In genomic region chr1:2310332-2311183, GRCh38 we compare ENCODE assay signal across 9 cellular contexts.
A peak's percentile ranks its signal among the peaks of the same experiment; 100 is the strongest.
DNase-seq lines count a peak whose midpoint lies in the region; ATAC-seq and TF ChIP-seq lines count a peak whose summit lies in the region.
"Had no signal": no experiment of that assay in that cellular context is flagged by ENCODE, and none has a peak within 500 bp of the region (broad histone marks: within the 10 kb centered on the region; RNA-seq: fewer than 3 reads in every experiment).

No MANE protein-coding gene starts in this region.

- H3K79me2 ChIP-seq in GM23338 (replicated peaks; ENCODE audit: insufficient read depth) = peaks cover 11% of the 10 kb centered on the region

- H2AFZ ChIP-seq in GM23338 = no peak overlapping the region

- intact Hi-C loops in activated B cell treated with CpG ODN at 0.5 μM for 24 hours (cut with micrococcal nuclease) = loop anchor here (1.0 to 5.0 kb wide), 3 partner anchors 9 to 237 kb away; no protein-coding TSS in a partner anchor

- H3K4me3 Mint-ChIP-seq in GM23338 (no peak overlapping the region), activated B cell treated with CpG ODN at 0.5 μM for 24 hours (no peak overlapping the region)
- H3K4me3 Mint-ChIP-seq in stimulated activated effector memory CD8-positive, alpha-beta T cell treated with anti-CD3 and anti-CD28 coated beads, Interleukin-12 subunit alpha, Interleukin-12 subunit beta, amount 100 ng/mL, for 72 hours = no peak overlapping the region
- H3K4me3 Mint-ChIP-seq: nephron had no signal

- H3K4me1 Mint-ChIP-seq in GM23338 (peaks cover 18% of the 10 kb centered on the region), activated B cell treated with CpG ODN at 0.5 μM for 24 hours (peaks cover 39% of the 10 kb centered on the region)
- H3K4me1 Mint-ChIP-seq in stimulated activated effector memory CD8-positive, alpha-beta T cell treated with anti-CD3 and anti-CD28 coated beads, Interleukin-12 subunit alpha, Interleukin-12 subunit beta, amount 100 ng/mL, for 72 hours = peaks cover 7% of the 10 kb centered on the region

- no peaks in the 10 kb centered on the region for H3K9me2 ChIP-seq in GM23338 (ENCODE audit: insufficient read depth)

- H3K27ac ChIP-seq in GM23338 (ENCODE audit: low read depth) (no peak overlapping the region), iPS-18a (ENCODE audit: low read length) (no peak overlapping the region)

- no peaks in the 10 kb centered on the region for H3K27me3 ChIP-seq in GM23338 (ENCODE audit: insufficient read depth)
- H3K27me3 ChIP-seq in iPS-18a (ENCODE audit: control insufficient read depth, insufficient read depth, low read length) = no peaks in the 10 kb centered on the region

- H3K27me3 Mint-ChIP-seq in GM23338 (ENCODE audit: insufficient read depth, low read depth, poor library complexity) (peaks cover 17% of the 10 kb centered on the region), activated B cell treated with CpG ODN at 0.5 μM for 24 hours (no peaks in the 10 kb centered on the region)

- TF ChIP-seq CTCF in GM23338 (conservative IDR thresholded peaks at IDR 0.05; ENCODE audit: low read depth in 2 of 2) (no peak), activated B cell treated with CpG ODN at 0.5 μM for 24 hours (IDR thresholded peaks at IDR 0.05) (no peak)

- H3K36me3 ChIP-seq in GM23338 (ENCODE audit: insufficient read depth) (0 out of 2 replicates have a peak, but pooled peaks cover 5% of the 10 kb centered on the region), iPS-18a (ENCODE audit: control insufficient read depth, low read depth, low read length) (peaks cover 15% of the 10 kb centered on the region)

- POLR2A ChIA-PET in activated B cell treated with CpG ODN at 0.5 μM for 24 hours (lab: Charles Lee) = interaction anchor here (1.0 to 7.7 kb wide), 4 partner anchors 10 to 116 kb away, joined by 3 to 100 read pairs (median 6); partner anchors contain the start of gene FAAP20

- H3K4me1 ChIP-seq in GM23338 (ENCODE audit: insufficient read depth) = peaks cover 9% of the 10 kb centered on the region
- peaks cover 16% of the 10 kb centered on the region for H3K4me1 ChIP-seq in iPS-18a (ENCODE audit: control insufficient read depth, low read depth, low read length)

- H3K27ac Mint-ChIP-seq in GM23338 (no peak overlapping the region), activated B cell treated with CpG ODN at 0.5 μM for 24 hours (peak overlapping the region; percentile 64)
- H3K27ac Mint-ChIP-seq in stimulated activated effector memory CD8-positive, alpha-beta T cell treated with anti-CD3 and anti-CD28 coated beads, Interleukin-12 subunit alpha, Interleukin-12 subunit beta, amount 100 ng/mL, for 72 hours = peak overlapping the region; percentile 79

- H3K36me3 Mint-ChIP-seq in GM23338 (ENCODE audit: low read depth) (peaks cover 30% of the 10 kb centered on the region), activated B cell treated with CpG ODN at 0.5 μM for 24 hours (ENCODE audit: low read depth) (peaks cover 31% of the 10 kb centered on the region)
- H3K36me3 Mint-ChIP-seq in stimulated activated effector memory CD8-positive, alpha-beta T cell treated with anti-CD3 and anti-CD28 coated beads, Interleukin-12 subunit alpha, Interleukin-12 subunit beta, amount 100 ng/mL, for 72 hours = peaks cover 45% of the 10 kb centered on the region

- ATAC-seq in GM23338 = no peak
- no peak for ATAC-seq in activated B cell treated with CpG ODN at 0.5 μM for 24 hours (ENCODE audit: low read depth)
- no peak for ATAC-seq in stimulated activated effector memory CD8-positive, alpha-beta T cell treated with anti-CD3 and anti-CD28 coated beads, Interleukin-12 subunit alpha, Interleukin-12 subunit beta, amount 100 ng/mL, for 72 hours
- ATAC-seq in HG02798 (IDR thresholded peaks at IDR 0.05; ENCODE audit: poor library complexity, unreplicated experiment) = no peak
- no peak for ATAC-seq in GM18520 (IDR thresholded peaks at IDR 0.05; ENCODE audit: unreplicated experiment)

- CTCF ChIA-PET in activated B cell treated with CpG ODN at 0.5 μM for 24 hours (lab: Charles Lee) = interaction anchor here (1.0 to 3.0 kb wide), 5 partner anchors 10 to 116 kb away, joined by 3 to 18 read pairs (median 4); partner anchors contain the start of gene FAAP20

- peaks cover 10% of the 10 kb centered on the region for H4K20me1 ChIP-seq in GM23338 (replicated peaks; ENCODE audit: insufficient read depth)

- H3K4me3 ChIP-seq in GM23338 (no peak overlapping the region), iPS-18a (ENCODE audit: low read length) (no peak overlapping the region)

- H3K9me3 ChIP-seq in iPS-18a (ENCODE audit: control insufficient read depth, low read depth, low read length) = no peaks in the 10 kb centered on the region

- H3K9ac ChIP-seq in iPS-18a (ENCODE audit: low read length) = peak overlapping the region; percentile 20

- H3F3A ChIP-seq in GM23338 (replicated peaks; ENCODE audit: low read depth) = peaks cover 15% of the 10 kb centered on the region

- no peak overlapping the region for H3K4me2 ChIP-seq in GM23338

- DNase-seq in GM23338 (ENCODE audit: low spot score) = no peak
- no peak for DNase-seq in activated B cell treated with CpG ODN at 0.5 μM for 24 hours
- no peak for DNase-seq in stimulated activated effector memory CD8-positive, alpha-beta T cell treated with anti-CD3 and anti-CD28 coated beads, Interleukin-12 subunit alpha, Interleukin-12 subunit beta, amount 100 ng/mL, for 72 hours (ENCODE audit: low spot score in 2 of 2)
- no peak for DNase-seq in mesenteric fat pad (ENCODE audit: low spot score)
- DNase-seq in HUDEP-2 (lab: John Stamatoyannopoulos, UW; ENCODE audit: unreplicated experiment in 76 of 76) = no peak

- H3K9me3 Mint-ChIP-seq in GM23338 (no peaks in the 10 kb centered on the region), activated B cell treated with CpG ODN at 0.5 μM for 24 hours (no peaks in the 10 kb centered on the region)
- H3K9me3 Mint-ChIP-seq in stimulated activated effector memory CD8-positive, alpha-beta T cell treated with anti-CD3 and anti-CD28 coated beads, Interleukin-12 subunit alpha, Interleukin-12 subunit beta, amount 100 ng/mL, for 72 hours = no peaks in the 10 kb centered on the region
- H3K9me3 Mint-ChIP-seq: nephron had no signal

TF ChIP-seq in GM23338, 12 proteins besides CTCF, POLR2A, EP300 and RAD21:
- no peak for TF ChIP-seq CREB1 (CRISPR knock-in tag; IDR thresholded peaks at IDR 0.05; ENCODE audit: low read depth)
- 0 out of 2 replicates have a peak, but pooled peaks have one; percentile 8 for TF ChIP-seq POLR2AphosphoS5 (IDR thresholded peaks at IDR 0.05; ENCODE audit: low read depth)
- no peak for TF ChIP-seq NANOG (IDR thresholded peaks at IDR 0.05; ENCODE audit: borderline replicate concordance)
- TF ChIP-seq JUNB (IDR thresholded peaks at IDR 0.05; ENCODE audit: unreplicated experiment) = no peak
